In the genomic region with DNA sequence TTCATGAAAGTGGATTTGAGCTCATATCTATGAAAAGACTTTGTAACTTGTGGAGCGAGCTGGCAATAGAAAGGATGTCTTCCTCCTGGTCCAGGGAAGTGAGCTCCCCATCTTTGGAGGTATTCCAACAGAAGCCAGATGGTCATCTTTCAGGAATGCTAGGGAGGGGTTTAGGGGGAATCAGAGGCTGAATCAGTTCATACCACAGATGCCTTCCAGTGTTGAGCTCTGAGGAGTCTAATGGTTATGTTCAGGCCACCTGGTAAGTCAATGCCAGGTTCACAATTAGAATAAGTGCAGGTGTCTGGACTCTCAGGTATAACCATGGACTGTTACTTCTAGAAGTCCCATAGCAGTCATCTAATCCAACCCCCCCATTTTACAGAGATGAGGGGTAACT, we compare ENCODE assay signal across 16 cellular contexts.
DNase-seq lines count a peak whose midpoint lies in the region; ATAC-seq, FAIRE-seq and TF ChIP-seq lines count a peak whose summit lies in the region.
"Had no signal": no experiment of that assay in that cellular context is flagged by ENCODE, and none has a peak within 500 bp of the region (broad histone marks: within the 10 kb centered on the region; RNA-seq: fewer than 3 reads in every experiment).

No MANE protein-coding gene starts in this region.

- peak overlapping the region; percentile 67 for H3K4me2 ChIP-seq in astrocyte (ENCODE audit: low read length)

- peaks cover 1% of the 10 kb centered on the region for H3K36me3 Mint-ChIP-seq in astrocyte (ENCODE audit: low read depth, unreplicated experiment)
- H3K36me3 Mint-ChIP-seq in effector memory CD8-positive, alpha-beta T cell (ENCODE audit: insufficient read depth): no peaks in the 10 kb centered on the region
- H3K36me3 Mint-ChIP-seq: activated naive CD4-positive, alpha-beta T cell treated with anti-CD3 and anti-CD28 coated beads, Interleukin-2, amount 50 U/mL, for 72 hours had no signal

- DNase-seq in AG08395 (ENCODE audit: low spot score) (peak; percentile 92), HS-27A (ENCODE audit: low read depth) (peak; percentile 95), astrocyte (ENCODE audit: low read depth) (peak; percentile 95), kidney glomerular epithelial cell (lab: John Stamatoyannopoulos, UW) (peak; percentile 91), putamen (ENCODE audit: low spot score) (no peak)
- no peak for DNase-seq in effector memory CD8-positive, alpha-beta T cell
- DNase-seq: activated CD4-positive, alpha-beta T cell treated with anti-CD3 and anti-CD28 coated beads, Interleukin-2, amount 50 U/mL, for 4 hours; left ventricle myocardium superior; ovary; stimulated activated CD4-positive, alpha-beta T cell treated with anti-CD3 and anti-CD28 coated beads, Interleukin-4, amount 100 ng/mL, for 24 hours; stomach had no signal

- H4K20me1 ChIP-seq in astrocyte (ENCODE audit: insufficient read depth, low read length): no peaks in the 10 kb centered on the region

- H3K36me3 ChIP-seq in astrocyte (ENCODE audit: insufficient read depth, low read length): no peaks in the 10 kb centered on the region
- H3K36me3 ChIP-seq: ovary, stomach had no signal

- no peak overlapping the region for H3K4me3 ChIP-seq in astrocyte (ENCODE audit: insufficient read depth, low read depth, low read length)
- H3K4me3 ChIP-seq: ovary, SK-N-MC, stomach had no signal

- H3K4me1 Mint-ChIP-seq in astrocyte (ENCODE audit: low read depth, unreplicated experiment): peaks cover 22% of the 10 kb centered on the region
- no peaks in the 10 kb centered on the region for H3K4me1 Mint-ChIP-seq in effector memory CD8-positive, alpha-beta T cell (ENCODE audit: low read depth in 2 of 2)

- H3K4me1 ChIP-seq in astrocyte (ENCODE audit: insufficient read depth, low read length): peaks cover 30% of the 10 kb centered on the region

- ATAC-seq in HG03159 (IDR thresholded peaks at IDR 0.05; ENCODE audit: unreplicated experiment) (no peak), HG03097 (IDR thresholded peaks at IDR 0.05; ENCODE audit: low FRiP score, unreplicated experiment) (no peak)
- no peak for ATAC-seq in effector memory CD8-positive, alpha-beta T cell (replicated peaks)
- ATAC-seq: activated naive CD4-positive, alpha-beta T cell treated with anti-CD3 and anti-CD28 coated beads, Interleukin-2, amount 50 U/mL, for 72 hours had no signal

- no peaks in the 10 kb centered on the region for H3K9me3 ChIP-seq in astrocyte (ENCODE audit: insufficient read depth, low read depth, low read length)
- H3K9me3 ChIP-seq: ovary, stomach had no signal

- no peak for TF ChIP-seq CTCF in astrocyte (IDR thresholded peaks at IDR 0.05; ENCODE audit: insufficient read depth, low read depth, low read length)

- H3K79me2 ChIP-seq in astrocyte (ENCODE audit: insufficient read depth, low read length): no peaks in the 10 kb centered on the region

- H2AFZ ChIP-seq in astrocyte (ENCODE audit: low read depth, low read length): no peak overlapping the region

- H3K27me3 ChIP-seq in astrocyte (ENCODE audit: insufficient read depth, low read length): no peaks in the 10 kb centered on the region
- H3K27me3 ChIP-seq: ovary, stomach had no signal

- peaks cover 5% of the 10 kb centered on the region for H3K9me3 Mint-ChIP-seq in astrocyte (ENCODE audit: unreplicated experiment)
- H3K9me3 Mint-ChIP-seq in effector memory CD8-positive, alpha-beta T cell: peaks cover 0 to 2% of the 10 kb centered on the region in 2 donors
- H3K9me3 Mint-ChIP-seq: activated naive CD4-positive, alpha-beta T cell treated with anti-CD3 and anti-CD28 coated beads, Interleukin-2, amount 50 U/mL, for 72 hours had no signal

- H3K27ac ChIP-seq in astrocyte (ENCODE audit: low read depth, low read length): peak overlapping the region; percentile 73
- H3K27ac ChIP-seq: ovary, SK-N-MC had no signal

- peaks cover 5% of the 10 kb centered on the region for H3K27me3 Mint-ChIP-seq in astrocyte (ENCODE audit: low read depth, unreplicated experiment)
- peaks cover 11 to 36% of the 10 kb centered on the region in 2 donors for H3K27me3 Mint-ChIP-seq in effector memory CD8-positive, alpha-beta T cell

- peak overlapping the region; percentile 93 for H3K27ac Mint-ChIP-seq in astrocyte (ENCODE audit: unreplicated experiment)
- H3K27ac Mint-ChIP-seq in effector memory CD8-positive, alpha-beta T cell: no peak overlapping the region
- H3K27ac Mint-ChIP-seq: activated naive CD4-positive, alpha-beta T cell treated with anti-CD3 and anti-CD28 coated beads, Interleukin-2, amount 50 U/mL, for 72 hours had no signal

- peak; percentile 99 for FAIRE-seq in astrocyte (lab: Jason Lieb, UNC)
- FAIRE-seq: H1 had no signal

- H3K4me3 Mint-ChIP-seq in astrocyte (ENCODE audit: unreplicated experiment): no peak overlapping the region
- H3K4me3 Mint-ChIP-seq in effector memory CD8-positive, alpha-beta T cell: no peak overlapping the region

- peak overlapping the region; percentile 59 for H3K9ac ChIP-seq in astrocyte (ENCODE audit: low read length)

Comparison
In these comparisons a context has a peak if more than half of its experiments do, and no peak if none do; other contexts are left out.
1. DNase-seq: peak in AG08395 (single experiment), HS-27A (single experiment), astrocyte (single experiment) and kidney glomerular epithelial cell (single experiment); none in putamen (single experiment) and effector memory CD8-positive, alpha-beta T cell (0 of 3).